ENCODE assay signal across 8 cellular contexts in genomic region chr2:88199912-88200682, GRCh38. TPM values are rescaled to one million over a fixed set of nuclear protein-coding genes. Genes with fewer than 3 reads are reported as not detected.
DNase-seq lines count a peak whose midpoint lies in the region; ATAC-seq and TF ChIP-seq lines count a peak whose summit lies in the region.

No MANE protein-coding gene starts in this region.

- H2BK12ac ChIP-seq in mesenchymal stem cell (ENCODE audit: low read length in 2 of 2) = no peak overlapping the region

- peaks cover 12% of the 10 kb centered on the region for H3K4me1 ChIP-seq in CD8-positive, alpha-beta T cell (ENCODE audit: insufficient read depth, low read length)
- H3K4me1 ChIP-seq in adipocyte (ENCODE audit: control insufficient read depth, insufficient read depth, low read length) = peaks cover 4% of the 10 kb centered on the region
- peaks cover 2% of the 10 kb centered on the region for H3K4me1 ChIP-seq in mesenchymal stem cell (ENCODE audit: control insufficient read depth, insufficient read depth, low read depth, low read length)

- peaks cover 10% of the 10 kb centered on the region for H3K27me3 ChIP-seq in CD8-positive, alpha-beta T cell (ENCODE audit: insufficient read depth, low read length)
- H3K27me3 ChIP-seq in adipocyte (replicated peaks; ENCODE audit: control insufficient read depth, insufficient read depth, low read length) = peaks cover 48% of the 10 kb centered on the region
- peaks cover 49 to 69% of the 10 kb centered on the region in 2 experiments for H3K27me3 ChIP-seq in mesenchymal stem cell (ENCODE audit: control insufficient read depth in 1 of 2, insufficient read depth in 1 of 2, low read length in 2 of 2)

- H3K27ac ChIP-seq in CD8-positive, alpha-beta T cell (ENCODE audit: low read depth, low read length) = no peak overlapping the region
- H3K27ac ChIP-seq in mesenchymal stem cell (ENCODE audit: low read length, poor library complexity, severe bottlenecking) = no peak overlapping the region

- POLR2A ChIA-PET in CD8-positive, alpha-beta T cell (lab: Charles Lee) = no interaction called here

- no peak overlapping the region for H4K91ac ChIP-seq in mesenchymal stem cell (ENCODE audit: low read length)

- CTCF ChIA-PET in CD8-positive, alpha-beta T cell (lab: Charles Lee) = no interaction called here

- H3K4me1 Mint-ChIP-seq in CD8-positive, alpha-beta T cell (ENCODE audit: low read depth) = peaks cover 13% of the 10 kb centered on the region

- intact Hi-C loops in CD8-positive, alpha-beta T cell (cut with DNase I, micrococcal nuclease) = no loop called here

- no peak overlapping the region for H3K23ac ChIP-seq in mesenchymal stem cell (ENCODE audit: low read length in 2 of 2)

- no peak overlapping the region for H2BK120ac ChIP-seq in mesenchymal stem cell (ENCODE audit: low read depth, low read length)

- no peak overlapping the region for H3K4ac ChIP-seq in mesenchymal stem cell (ENCODE audit: low read depth in 1 of 2, low read length in 2 of 2)

- peaks cover 4% of the 10 kb centered on the region for H3K9me3 Mint-ChIP-seq in CD8-positive, alpha-beta T cell

- TF ChIP-seq RAD21 in Ishikawa (IDR thresholded peaks at IDR 0.05; ENCODE audit: low read depth) = no peak

- peak overlapping the region; percentile 46 for H3K4me3 Mint-ChIP-seq in CD8-positive, alpha-beta T cell

- H3K4me3 ChIP-seq in CD8-positive, alpha-beta T cell (ENCODE audit: low read depth, low read length) = no peak overlapping the region
- H3K4me3 ChIP-seq in adipocyte (ENCODE audit: low read length) = peak overlapping the region; percentile 37
- H3K4me3 ChIP-seq in mesenchymal stem cell (ENCODE audit: insufficient read depth in 1 of 2, low read depth in 1 of 2, low read length in 2 of 2) = peak overlapping the region in 1 of 2 experiments; percentile 51

- no peak for TF ChIP-seq EP300 in Ishikawa (IDR thresholded peaks at IDR 0.05; ENCODE audit: borderline replicate concordance)

- H3K79me1 ChIP-seq in mesenchymal stem cell (replicated peaks; ENCODE audit: low read length, poor library complexity, severe bottlenecking) = no peaks in the 10 kb centered on the region

- WGBS in mesenchymal stem cell = 16% methylated on average over 10 of the region's 18 CpGs

- DNase-seq in CD8-positive, alpha-beta T cell = peak in 4 of 7 experiments; percentile 10 to 56 (median 22)
- peak; percentile 49 for DNase-seq in adipocyte (ENCODE audit: low read depth)
- DNase-seq in mesenchymal stem cell = no peak
- no peak for DNase-seq in NCI-H1436 treated with DMSO at 0.1 percent for 48 hours (lab: John Stamatoyannopoulos, UW)
- DNase-seq in cortex of kidney (lab: John Stamatoyannopoulos, UW) = no peak
- DNase-seq in MV-4-11 (lab: John Stamatoyannopoulos, UW) = no peak

- H3K36me3 ChIP-seq in CD8-positive, alpha-beta T cell (ENCODE audit: insufficient read depth, low read length) = no peaks in the 10 kb centered on the region
- H3K36me3 ChIP-seq in adipocyte (ENCODE audit: control insufficient read depth, insufficient read depth, low read length, severe bottlenecking) (no peaks in the 10 kb centered on the region), mesenchymal stem cell (ENCODE audit: control insufficient read depth in 1 of 2, insufficient read depth in 2 of 2, low read depth in 1 of 2, low read length in 2 of 2) (no peaks in the 10 kb centered on the region)

- no peak overlapping the region for H4K8ac ChIP-seq in mesenchymal stem cell (ENCODE audit: low read length)

- H3K36me3 Mint-ChIP-seq in CD8-positive, alpha-beta T cell = no peaks in the 10 kb centered on the region

- H3K27me3 Mint-ChIP-seq in CD8-positive, alpha-beta T cell (ENCODE audit: low read depth) = peaks cover 56% of the 10 kb centered on the region

- TF ChIP-seq CTCF in CD8-positive, alpha-beta T cell (IDR thresholded peaks at IDR 0.05) = no peak

- no peak overlapping the region for H3K27ac Mint-ChIP-seq in CD8-positive, alpha-beta T cell

- H3K14ac ChIP-seq in mesenchymal stem cell (ENCODE audit: low read length in 2 of 2) = no peak overlapping the region

- H3K9ac ChIP-seq in adipocyte (ENCODE audit: low read length) = no peak overlapping the region
- H3K9ac ChIP-seq in mesenchymal stem cell (ENCODE audit: low read length) = peak overlapping the region; percentile 22

- no peak overlapping the region for H2BK15ac ChIP-seq in mesenchymal stem cell (ENCODE audit: low read depth, poor library complexity, severe bottlenecking)

- H2AK5ac ChIP-seq in mesenchymal stem cell (ENCODE audit: low read length, severe bottlenecking) = no peak overlapping the region

- no peak overlapping the region for H2BK5ac ChIP-seq in mesenchymal stem cell (ENCODE audit: low read depth, low read length, poor library complexity, severe bottlenecking)

- H3K9me3 ChIP-seq in CD8-positive, alpha-beta T cell (ENCODE audit: low read length) = no peaks in the 10 kb centered on the region
- no peaks in the 10 kb centered on the region for H3K9me3 ChIP-seq in adipocyte (ENCODE audit: control insufficient read depth, low read length)
- no peaks in the 10 kb centered on the region for H3K9me3 ChIP-seq in mesenchymal stem cell (ENCODE audit: control insufficient read depth, low read length)

- ATAC-seq in CD8-positive, alpha-beta T cell = no peak
- ATAC-seq in HG03175 (IDR thresholded peaks at IDR 0.05; ENCODE audit: unreplicated experiment) = no peak

- no peak overlapping the region for H3K18ac ChIP-seq in mesenchymal stem cell (ENCODE audit: low read depth in 1 of 2, low read length in 2 of 2)

- no peak overlapping the region for H3K4me2 ChIP-seq in mesenchymal stem cell (ENCODE audit: low read length, poor library complexity, severe bottlenecking)

- no peak overlapping the region for H2AFZ ChIP-seq in mesenchymal stem cell (ENCODE audit: low read depth, low read length)

TF ChIP-seq in Ishikawa, 13 proteins besides CTCF, POLR2A, EP300 and RAD21:
- no peak for TF ChIP-seq YY1 (IDR thresholded peaks at IDR 0.05; ENCODE audit: low read depth)
- TF ChIP-seq TEAD4 (IDR thresholded peaks at IDR 0.05) = no peak
- no peak for TF ChIP-seq CEBPB (IDR thresholded peaks at IDR 0.05)
- TF ChIP-seq CREB1 (IDR thresholded peaks at IDR 0.05; ENCODE audit: low read depth) = no peak
- TF ChIP-seq TCF12 (IDR thresholded peaks at IDR 0.05; ENCODE audit: low read depth) = no peak
- TF ChIP-seq ZBTB7A (IDR thresholded peaks at IDR 0.05; ENCODE audit: low read depth) = no peak
- TF ChIP-seq EGR1 (IDR thresholded peaks at IDR 0.05) = peak; percentile 81
- no peak for TF ChIP-seq USF1 (IDR thresholded peaks at IDR 0.05)
- TF ChIP-seq, protein P1, sequence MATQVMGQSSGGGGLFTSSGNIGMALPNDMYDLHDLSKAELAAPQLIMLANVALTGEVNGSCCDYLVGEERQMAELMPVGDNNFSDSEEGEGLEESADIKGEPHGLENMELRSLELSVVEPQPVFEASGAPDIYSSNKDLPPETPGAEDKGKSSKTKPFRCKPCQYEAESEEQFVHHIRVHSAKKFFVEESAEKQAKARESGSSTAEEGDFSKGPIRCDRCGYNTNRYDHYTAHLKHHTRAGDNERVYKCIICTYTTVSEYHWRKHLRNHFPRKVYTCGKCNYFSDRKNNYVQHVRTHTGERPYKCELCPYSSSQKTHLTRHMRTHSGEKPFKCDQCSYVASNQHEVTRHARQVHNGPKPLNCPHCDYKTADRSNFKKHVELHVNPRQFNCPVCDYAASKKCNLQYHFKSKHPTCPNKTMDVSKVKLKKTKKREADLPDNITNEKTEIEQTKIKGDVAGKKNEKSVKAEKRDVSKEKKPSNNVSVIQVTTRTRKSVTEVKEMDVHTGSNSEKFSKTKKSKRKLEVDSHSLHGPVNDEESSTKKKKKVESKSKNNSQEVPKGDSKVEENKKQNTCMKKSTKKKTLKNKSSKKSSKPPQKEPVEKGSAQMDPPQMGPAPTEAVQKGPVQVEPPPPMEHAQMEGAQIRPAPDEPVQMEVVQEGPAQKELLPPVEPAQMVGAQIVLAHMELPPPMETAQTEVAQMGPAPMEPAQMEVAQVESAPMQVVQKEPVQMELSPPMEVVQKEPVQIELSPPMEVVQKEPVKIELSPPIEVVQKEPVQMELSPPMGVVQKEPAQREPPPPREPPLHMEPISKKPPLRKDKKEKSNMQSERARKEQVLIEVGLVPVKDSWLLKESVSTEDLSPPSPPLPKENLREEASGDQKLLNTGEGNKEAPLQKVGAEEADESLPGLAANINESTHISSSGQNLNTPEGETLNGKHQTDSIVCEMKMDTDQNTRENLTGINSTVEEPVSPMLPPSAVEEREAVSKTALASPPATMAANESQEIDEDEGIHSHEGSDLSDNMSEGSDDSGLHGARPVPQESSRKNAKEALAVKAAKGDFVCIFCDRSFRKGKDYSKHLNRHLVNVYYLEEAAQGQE (IDR thresholded peaks at IDR 0.05; ENCODE audit: low read depth) = no peak
- TF ChIP-seq, protein P2, sequence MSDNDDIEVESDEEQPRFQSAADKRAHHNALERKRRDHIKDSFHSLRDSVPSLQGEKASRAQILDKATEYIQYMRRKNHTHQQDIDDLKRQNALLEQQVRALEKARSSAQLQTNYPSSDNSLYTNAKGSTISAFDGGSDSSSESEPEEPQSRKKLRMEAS (IDR thresholded peaks at IDR 0.05) = 0 out of 2 replicates have a peak, but pooled peaks have one; percentile 26
- TF ChIP-seq TAF1 (IDR thresholded peaks at IDR 0.05; ENCODE audit: low read depth) = no peak
- TF ChIP-seq NFIC (IDR thresholded peaks at IDR 0.05) = no peak
- no peak for TF ChIP-seq FOXM1 (IDR thresholded peaks at IDR 0.05; ENCODE audit: borderline replicate concordance, low read depth)

RNA-seq across cellular contexts. Expression of gene THNSL2, which starts 30.0 kb away (rescaled TPM):
- under 1 TPM; 0.14 TPM for total RNA-seq in CD8-positive, alpha-beta T cell
- 4.5 TPM for polyA plus RNA-seq in mesenchymal stem cell (2013, experiment 1 of 2)
- polyA plus RNA-seq in mesenchymal stem cell (2013, experiment 2 of 2) = 5.1 TPM

Comparison
In these comparisons a context has a peak if more than half of its experiments do, and no peak if none do; other contexts are left out.
1. DNase-seq: peak in CD8-positive, alpha-beta T cell (4 of 7) and adipocyte (single experiment); none in mesenchymal stem cell (single experiment), NCI-H1436 treated with DMSO at 0.1 percent for 48 hours (single experiment), cortex of kidney (single experiment) and MV-4-11 (single experiment).